ENCODE assay signal across 10 cellular contexts in genomic region chr3:82163907-82164520, GRCh38.
DNase-seq lines count a peak whose midpoint lies in the region; ATAC-seq, FAIRE-seq and TF ChIP-seq lines count a peak whose summit lies in the region.
"Had no signal": no experiment of that assay in that cellular context is flagged by ENCODE, and none has a peak within 500 bp of the region (broad histone marks: within the 10 kb centered on the region; RNA-seq: fewer than 3 reads in every experiment).

No MANE protein-coding gene starts in this region.

- H4K20me1 ChIP-seq in SU-DHL-6 (ENCODE audit: low read depth, low read length): no peaks in the 10 kb centered on the region
- no peaks in the 10 kb centered on the region for H4K20me1 ChIP-seq in keratinocyte (ENCODE audit: control insufficient read depth, extremely low read depth, insufficient read depth, low read length)

- H3K9me3 ChIP-seq in SU-DHL-6 (ENCODE audit: insufficient read depth, low read length) (no peaks in the 10 kb centered on the region; the same call in 1 of the 2 replicates), keratinocyte (ENCODE audit: control insufficient read depth, low read depth, low read length) (no peaks in the 10 kb centered on the region), upper lobe of left lung (no peaks in the 10 kb centered on the region)
- H3K9me3 ChIP-seq: colonic mucosa had no signal

- peak; percentile 75 for TF ChIP-seq CTCF in HFFc6 (IDR thresholded peaks at IDR 0.05)
- TF ChIP-seq CTCF in SU-DHL-6 (IDR thresholded peaks at IDR 0.05; ENCODE audit: insufficient read depth, low read length, poor library complexity, severe bottlenecking): no peak
- TF ChIP-seq CTCF in keratinocyte (optimal IDR thresholded peaks at IDR 0.05 in 1 of 3, IDR thresholded peaks at IDR 0.05 in 1 of 3, conservative IDR thresholded peaks at IDR 0.05 in 1 of 3; ENCODE audit: extremely low read depth in 1 of 3, insufficient read depth in 2 of 3, low read length in 3 of 3): peak in 2 of 3 experiments; percentile 13 to 25
- no peak for TF ChIP-seq CTCF in upper lobe of left lung (IDR thresholded peaks at IDR 0.05)
- TF ChIP-seq CTCF in dorsolateral prefrontal cortex (IDR thresholded peaks at IDR 0.05 in 54 of 56, conservative IDR thresholded peaks at IDR 0.05 in 2 of 56; ENCODE audit: low read depth in 1 of 56, partially characterized antibody in 56 of 56): peak in 27 of 56 donors; percentile 9 to 52 (median 33)

- no peak overlapping the region for H3K27ac ChIP-seq in SU-DHL-6 (ENCODE audit: low read depth, low read length)
- no peak overlapping the region for H3K27ac ChIP-seq in keratinocyte (ENCODE audit: control insufficient read depth, insufficient read depth, low read length)
- H3K27ac ChIP-seq in upper lobe of left lung: no peak overlapping the region
- no peak overlapping the region for H3K27ac ChIP-seq in dorsolateral prefrontal cortex
- H3K27ac ChIP-seq: colonic mucosa had no signal

- H2AFZ ChIP-seq in SU-DHL-6 (ENCODE audit: low read depth, low read length, severe bottlenecking): peak overlapping the region; percentile 74
- H2AFZ ChIP-seq in keratinocyte (ENCODE audit: control insufficient read depth, low read length): peak overlapping the region; percentile 91

- dilution Hi-C loops in keratinocyte (cut with MboI; ENCODE audit: extremely low pct_ligation_motif_present, low sequenced_read_pairs): no loop called here

- intact Hi-C loops in dorsolateral prefrontal cortex (cut with DNase I): no loop called here

- no peaks in the 10 kb centered on the region for H3K9me2 ChIP-seq in SU-DHL-6 (replicated peaks; ENCODE audit: insufficient read depth, low read length)

- TF ChIP-seq POLR2A in upper lobe of left lung (IDR thresholded peaks at IDR 0.05): no peak

- 83 to 92% methylated on average over 1 of the region's 1 CpG for WGBS in upper lobe of left lung, 2 donors

- H3K4me1 ChIP-seq in keratinocyte (ENCODE audit: control insufficient read depth, extremely low read depth, insufficient read depth, low read length) (no peaks in the 10 kb centered on the region), upper lobe of left lung (no peaks in the 10 kb centered on the region)
- H3K4me1 ChIP-seq: colonic mucosa had no signal

- peak; percentile 4 for DNase-seq in CMK (ENCODE audit: low read depth)
- peak; percentile 11 for DNase-seq in HFFc6
- DNase-seq in keratinocyte (ENCODE audit: low read depth, low spot score): no peak
- no peak for DNase-seq in NCI-H748 (lab: John Stamatoyannopoulos, UW; ENCODE audit: unreplicated experiment)
- no peak for DNase-seq in upper lobe of left lung
- no peak for DNase-seq in dorsolateral prefrontal cortex
- DNase-seq: activated B cell treated with CpG ODN at 0.5 μM for 24 hours, colonic mucosa had no signal

- no peak overlapping the region for H3K4me3 ChIP-seq in SU-DHL-6 (ENCODE audit: insufficient read depth, low read length, poor library complexity, severe bottlenecking)
- no peak overlapping the region for H3K4me3 ChIP-seq in keratinocyte (ENCODE audit: control insufficient read depth in 2 of 3, extremely low read depth in 1 of 3, insufficient read depth in 2 of 3, low read depth in 1 of 3, low read length in 3 of 3)
- H3K4me3 ChIP-seq in upper lobe of left lung: no peak overlapping the region
- no peak overlapping the region for H3K4me3 ChIP-seq in dorsolateral prefrontal cortex
- H3K4me3 ChIP-seq: colonic mucosa had no signal

- H3K9me3 Mint-ChIP-seq in HFFc6: no peaks in the 10 kb centered on the region
- H3K9me3 Mint-ChIP-seq: activated B cell treated with CpG ODN at 0.5 μM for 24 hours had no signal

- no peak for TF ChIP-seq EP300 in upper lobe of left lung (IDR thresholded peaks at IDR 0.05)

- H3K9ac ChIP-seq in SU-DHL-6 (ENCODE audit: low read length) (no peak overlapping the region), keratinocyte (ENCODE audit: control insufficient read depth, extremely low read depth, insufficient read depth, low read length) (no peak overlapping the region)

- H3K9me1 ChIP-seq in keratinocyte (ENCODE audit: control insufficient read depth, extremely low read depth, insufficient read depth, low read length): no peaks in the 10 kb centered on the region

- FAIRE-seq in keratinocyte (lab: Jason Lieb, UNC): no peak

- no peaks in the 10 kb centered on the region for H3K4me1 Mint-ChIP-seq in HFFc6 (ENCODE audit: low read depth)
- H3K4me1 Mint-ChIP-seq: activated B cell treated with CpG ODN at 0.5 μM for 24 hours had no signal

- no peaks in the 10 kb centered on the region for H3F3A ChIP-seq in SU-DHL-6 (ENCODE audit: insufficient read depth)

- H3K4me3 Mint-ChIP-seq in HFFc6: no peak overlapping the region
- H3K4me3 Mint-ChIP-seq: activated B cell treated with CpG ODN at 0.5 μM for 24 hours had no signal

- H3K27me3 Mint-ChIP-seq in HFFc6 (ENCODE audit: insufficient read depth): no peaks in the 10 kb centered on the region
- H3K27me3 Mint-ChIP-seq: activated B cell treated with CpG ODN at 0.5 μM for 24 hours had no signal

- ATAC-seq in GM21528 (IDR thresholded peaks at IDR 0.05; ENCODE audit: low FRiP score, unreplicated experiment): no peak
- no peak for ATAC-seq in upper lobe of left lung (ENCODE audit: low FRiP score in 2 of 2)

- H3K79me2 ChIP-seq in SU-DHL-6 (ENCODE audit: insufficient read depth, low read length) (no peaks in the 10 kb centered on the region), keratinocyte (ENCODE audit: control insufficient read depth, insufficient read depth, low read length) (no peaks in the 10 kb centered on the region)

- no peak overlapping the region for H3K27ac Mint-ChIP-seq in HFFc6
- H3K27ac Mint-ChIP-seq: activated B cell treated with CpG ODN at 0.5 μM for 24 hours had no signal

- H3K27me3 ChIP-seq in SU-DHL-6 (ENCODE audit: low read length) (no peaks in the 10 kb centered on the region), keratinocyte (ENCODE audit: control insufficient read depth, extremely low read depth, insufficient read depth, low read length) (no peaks in the 10 kb centered on the region), upper lobe of left lung (no peaks in the 10 kb centered on the region), dorsolateral prefrontal cortex (no peaks in the 10 kb centered on the region)
- H3K27me3 ChIP-seq: colonic mucosa had no signal

- no peak overlapping the region for H3K4me2 ChIP-seq in SU-DHL-6 (ENCODE audit: low read depth, low read length, poor library complexity, severe bottlenecking)
- no peak overlapping the region for H3K4me2 ChIP-seq in keratinocyte (ENCODE audit: control insufficient read depth, extremely low read depth, insufficient read depth, low read depth, low read length)

- no peaks in the 10 kb centered on the region for H3K36me3 Mint-ChIP-seq in HFFc6 (ENCODE audit: low read depth)

- no peaks in the 10 kb centered on the region for H3K36me3 ChIP-seq in SU-DHL-6 (ENCODE audit: low read length)
- no peaks in the 10 kb centered on the region for H3K36me3 ChIP-seq in keratinocyte (ENCODE audit: control insufficient read depth in 2 of 2, extremely low read depth in 1 of 2, insufficient read depth in 2 of 2, low read length in 2 of 2)
- H3K36me3 ChIP-seq in upper lobe of left lung: no peaks in the 10 kb centered on the region
- H3K36me3 ChIP-seq: colonic mucosa had no signal

Comparison
In these comparisons a context has a peak if more than half of its experiments do, and no peak if none do; other contexts are left out.
1. DNase-seq: peak in CMK (single experiment) and HFFc6 (single experiment); none in keratinocyte (single experiment), NCI-H748 (single experiment), upper lobe of left lung (0 of 2) and dorsolateral prefrontal cortex (0 of 10).
2. CTCF ChIP-seq: peak in HFFc6 (single experiment) and keratinocyte (2 of 3); none in SU-DHL-6 (single experiment) and upper lobe of left lung (0 of 6).